In the genomic region with DNA sequence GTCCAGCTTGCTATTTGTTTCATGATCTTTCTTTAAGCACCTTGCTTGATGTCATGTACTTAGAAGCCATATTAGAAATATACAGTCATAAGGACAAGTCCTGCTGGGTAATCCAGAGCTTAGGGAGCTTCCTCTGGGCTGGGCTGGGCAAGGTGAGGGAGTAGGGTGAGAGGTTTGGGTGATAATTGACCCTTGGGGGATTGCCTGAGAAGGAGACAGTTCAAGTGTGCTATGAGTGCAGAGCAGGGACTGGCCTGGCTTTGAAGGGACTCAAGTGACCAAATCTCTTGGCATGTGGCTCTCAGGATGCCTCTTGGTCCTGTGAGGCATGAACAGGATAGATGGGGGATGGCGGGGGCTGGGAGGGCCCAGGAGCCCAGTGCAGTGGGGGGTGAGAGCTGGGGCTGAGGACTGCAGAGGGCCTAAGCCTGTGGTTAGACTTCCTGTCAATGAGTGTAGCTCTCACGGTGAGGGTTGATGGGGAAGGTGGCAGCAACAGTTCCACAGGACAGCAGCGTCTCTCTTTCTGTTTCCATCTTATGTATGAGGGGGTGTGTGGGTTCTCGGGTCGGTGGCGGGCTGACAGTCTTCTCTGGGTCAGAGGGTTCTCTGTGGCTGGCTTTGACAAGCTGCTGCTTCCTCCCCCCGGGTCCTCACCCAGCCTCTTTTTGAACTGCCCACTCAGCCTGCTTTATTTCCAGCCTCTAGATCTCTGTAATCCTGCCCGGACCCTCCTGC, we compare ENCODE assay signal across 8 cellular contexts. TPM values are rescaled to one million over a fixed set of nuclear protein-coding genes. Genes with fewer than 3 reads are reported as not detected.
DNase-seq lines count a peak whose midpoint lies in the region; ATAC-seq and TF ChIP-seq lines count a peak whose summit lies in the region.

No MANE protein-coding gene starts in this region.

- H3K36me3 Mint-ChIP-seq in activated T-cell treated with anti-CD3 and anti-CD28 coated beads, Interleukin-2, amount 50 U/mL, for 72 hours (ENCODE audit: insufficient read depth in 2 of 2) = peaks cover 0 to 1% of the 10 kb centered on the region in 2 donors
- peaks cover 6% of the 10 kb centered on the region for H3K36me3 Mint-ChIP-seq in nephron progenitor cell (ENCODE audit: low read depth)

- H3K4me3 Mint-ChIP-seq in activated T-cell treated with anti-CD3 and anti-CD28 coated beads, Interleukin-2, amount 50 U/mL, for 72 hours = peak overlapping the region; percentile 89 to 93
- no peak overlapping the region for H3K4me3 Mint-ChIP-seq in nephron progenitor cell

- no peak for TF ChIP-seq POLR2A in NB4 (IDR thresholded peaks at IDR 0.05; ENCODE audit: extremely low read depth, insufficient read length)

- H3K27me3 Mint-ChIP-seq in activated T-cell treated with anti-CD3 and anti-CD28 coated beads, Interleukin-2, amount 50 U/mL, for 72 hours (ENCODE audit: low read depth) = no peaks in the 10 kb centered on the region
- peaks cover 11% of the 10 kb centered on the region for H3K27me3 Mint-ChIP-seq in nephron progenitor cell (ENCODE audit: low read depth, poor library complexity)

- peak overlapping the region; percentile 72 for H3K4me3 ChIP-seq in GM12864 (ENCODE audit: low read depth, low read length)
- H3K4me3 ChIP-seq in NB4 (ENCODE audit: low read depth, low read length) = no peak overlapping the region

- TF ChIP-seq CTCF in GM12864 (IDR thresholded peaks at IDR 0.05; ENCODE audit: low read depth, low read length, missing control alignments) (no peak), NB4 (IDR thresholded peaks at IDR 0.05; ENCODE audit: low read depth, low read length) (no peak), nephron progenitor cell (IDR thresholded peaks at IDR 0.05) (no peak)

- H3K4me1 Mint-ChIP-seq in activated T-cell treated with anti-CD3 and anti-CD28 coated beads, Interleukin-2, amount 50 U/mL, for 72 hours (ENCODE audit: low read depth) = peaks cover 95% of the 10 kb centered on the region
- peaks cover 69% of the 10 kb centered on the region for H3K4me1 Mint-ChIP-seq in nephron progenitor cell

- peak; percentile 89 for ATAC-seq in GM21825 (IDR thresholded peaks at IDR 0.05; ENCODE audit: unreplicated experiment)
- ATAC-seq in activated T-cell treated with anti-CD3 and anti-CD28 coated beads, Interleukin-2, amount 50 U/mL, for 72 hours (replicated peaks in 1 of 2) = peak; percentile 86

- H3K9me3 Mint-ChIP-seq in activated T-cell treated with anti-CD3 and anti-CD28 coated beads, Interleukin-2, amount 50 U/mL, for 72 hours = no peaks in the 10 kb centered on the region
- no peaks in the 10 kb centered on the region for H3K9me3 Mint-ChIP-seq in nephron progenitor cell

- peak; percentile 95 for DNase-seq in GM12864 (ENCODE audit: low read depth)
- DNase-seq in NB4 (ENCODE audit: low read depth) = peak; percentile 72
- DNase-seq in activated T-cell treated with anti-CD3 and anti-CD28 coated beads, Interleukin-2, amount 50 U/mL, for 72 hours = peak; percentile 85 to 90
- DNase-seq in nephron progenitor cell = no peak
- no peak for DNase-seq in AG08396 (ENCODE audit: low spot score)
- DNase-seq in NCI-H187 treated with DMSO at 0.1 percent for 48 hours (lab: John Stamatoyannopoulos, UW) = no peak
- DNase-seq in NCI-H1417 (lab: John Stamatoyannopoulos, UW) = no peak

- peak overlapping the region; percentile 52 for H3K27ac Mint-ChIP-seq in activated T-cell treated with anti-CD3 and anti-CD28 coated beads, Interleukin-2, amount 50 U/mL, for 72 hours
- H3K27ac Mint-ChIP-seq in nephron progenitor cell = peak overlapping the region; percentile 43

RNA-seq across cellular contexts. Expression of gene RGS3, which starts 53.5 kb away (rescaled TPM):
- 10 to 100 TPM; 36.5 to 48.2 TPM for total RNA-seq in activated T-cell treated with anti-CD3 and anti-CD28 coated beads, Interleukin-2, amount 50 U/mL, for 72 hours

Comparison
In these comparisons a context has a peak if more than half of its experiments do, and no peak if none do; other contexts are left out.
1. DNase-seq: peak in GM12864 (single experiment), NB4 (single experiment) and activated T-cell treated with anti-CD3 and anti-CD28 coated beads, Interleukin-2, amount 50 U/mL, for 72 hours (2 of 2); none in nephron progenitor cell (single experiment), AG08396 (single experiment), NCI-H187 treated with DMSO at 0.1 percent for 48 hours (single experiment) and NCI-H1417 (0 of 3).